In genomic region chr10:95454356-95454755, GRCh38 we compare ENCODE assay signal across 15 cellular contexts.
A peak's percentile ranks its signal among the peaks of the same experiment; 100 is the strongest.
DNase-seq lines count a peak whose midpoint lies in the region; ATAC-seq and TF ChIP-seq lines count a peak whose summit lies in the region.
"Had no signal": no experiment of that assay in that cellular context is flagged by ENCODE, and none has a peak within 500 bp of the region (broad histone marks: within the 10 kb centered on the region; RNA-seq: fewer than 3 reads in every experiment).

No MANE protein-coding gene starts in this region.

- intact Hi-C loops in left ventricle myocardium inferior (cut with micrococcal nuclease), result no loop called here
- intact Hi-C loops in cardiac septum (cut with DNase I), result no loop called here
- intact Hi-C loops in right lobe of liver (cut with DNase I), result no loop called here
- intact Hi-C loops in stomach (cut with DNase I; ENCODE audit: low total_unique reads), result no loop called here
- intact Hi-C loops in aorta (cut with DNase I), result no loop called here
- intact Hi-C loops in naive thymus-derived CD4-positive, alpha-beta T cell (cut with micrococcal nuclease), result no loop called here

- H3K27me3 ChIP-seq in left ventricle myocardium inferior (ENCODE audit: low read depth) (no peaks in the 10 kb centered on the region), right lobe of liver (no peaks in the 10 kb centered on the region), stomach (no peaks in the 10 kb centered on the region), aorta (ENCODE audit: control insufficient read depth in 1 of 2, insufficient read depth in 2 of 2, low read length in 1 of 2) (no peaks in the 10 kb centered on the region)
- H3K27me3 ChIP-seq in naive thymus-derived CD4-positive, alpha-beta T cell (ENCODE audit: control insufficient read depth in 2 of 2, insufficient read depth in 2 of 2, low read length in 2 of 2), result no peaks in the 10 kb centered on the region

- H3K27ac Mint-ChIP-seq in naive thymus-derived CD4-positive, alpha-beta T cell, result no peak overlapping the region
- H3K27ac Mint-ChIP-seq: CD14-positive monocyte; CD8-positive, alpha-beta memory T cell had no signal

- H3K36me3 Mint-ChIP-seq in naive thymus-derived CD4-positive, alpha-beta T cell, result no peaks in the 10 kb centered on the region
- H3K36me3 Mint-ChIP-seq: CD14-positive monocyte; CD8-positive, alpha-beta memory T cell had no signal

- H3K9me3 Mint-ChIP-seq in naive thymus-derived CD4-positive, alpha-beta T cell, result no peaks in the 10 kb centered on the region
- H3K9me3 Mint-ChIP-seq: CD8-positive, alpha-beta memory T cell had no signal

- H3K27ac ChIP-seq in left ventricle myocardium inferior (replicated peaks), result peak overlapping the region; percentile 92
- peak overlapping the region in 2 of 3 donors; percentile 95 to 96 for H3K27ac ChIP-seq in right lobe of liver
- H3K27ac ChIP-seq in stomach, result peak overlapping the region in 4 of 5 donors; percentile 5 to 95 (median 36)
- H3K27ac ChIP-seq in aorta (ENCODE audit: low read depth in 1 of 2, low read length in 2 of 2), result peak overlapping the region; percentile 51 to 59
- no peak overlapping the region for H3K27ac ChIP-seq in naive thymus-derived CD4-positive, alpha-beta T cell (ENCODE audit: low read depth, low read length)
- H3K27ac ChIP-seq: 22Rv1 had no signal

- POLR2A ChIA-PET in naive thymus-derived CD4-positive, alpha-beta T cell (lab: Charles Lee), result no interaction called here

- H3K27me3 Mint-ChIP-seq in naive thymus-derived CD4-positive, alpha-beta T cell, result peaks cover 0 to 32% (median 7%) of the 10 kb centered on the region in 5 donors

- ATAC-seq in right lobe of liver (no peak), aorta (ENCODE audit: low FRiP score) (no peak)
- ATAC-seq in naive thymus-derived CD4-positive, alpha-beta T cell, result no peak
- ATAC-seq: HCT116 had no signal

- H3K9me3 ChIP-seq in left ventricle myocardium inferior (replicated peaks) (no peaks in the 10 kb centered on the region), right lobe of liver (no peaks in the 10 kb centered on the region), stomach (no peaks in the 10 kb centered on the region), aorta (ENCODE audit: control insufficient read depth, low read length) (no peaks in the 10 kb centered on the region)
- H3K9me3 ChIP-seq in naive thymus-derived CD4-positive, alpha-beta T cell (ENCODE audit: control insufficient read depth in 2 of 3, low read length in 3 of 3), result no peaks in the 10 kb centered on the region
- H3K9me3 ChIP-seq: Caco-2 had no signal

- no peak for TF ChIP-seq EP300 in stomach (IDR thresholded peaks at IDR 0.05)

- H3K4me3 ChIP-seq in left ventricle myocardium inferior (no peak overlapping the region), right lobe of liver (no peak overlapping the region), stomach (no peak overlapping the region), aorta (ENCODE audit: low read length in 2 of 2) (no peak overlapping the region)
- no peak overlapping the region for H3K4me3 ChIP-seq in naive thymus-derived CD4-positive, alpha-beta T cell (ENCODE audit: low read length)

- no peak for TF ChIP-seq CTCF in left ventricle myocardium inferior (IDR thresholded peaks at IDR 0.05; ENCODE audit: borderline replicate concordance)
- TF ChIP-seq CTCF in right lobe of liver (IDR thresholded peaks at IDR 0.05), result no peak
- TF ChIP-seq CTCF in stomach (IDR thresholded peaks at IDR 0.05), result no peak

- H3K4me1 ChIP-seq in left ventricle myocardium inferior (peaks cover 87% of the 10 kb centered on the region), right lobe of liver (peaks cover 0 to 51% (median 25%) of the 10 kb centered on the region in 4 donors), stomach (peaks cover 4 to 71% (median 37%) of the 10 kb centered on the region in 4 donors), aorta (ENCODE audit: control insufficient read depth in 1 of 2, insufficient read depth in 2 of 2, low read length in 2 of 2) (peaks cover 11 to 15% of the 10 kb centered on the region in 2 donors)
- no peaks in the 10 kb centered on the region for H3K4me1 ChIP-seq in naive thymus-derived CD4-positive, alpha-beta T cell (ENCODE audit: control insufficient read depth in 2 of 2, insufficient read depth in 2 of 2, low read length in 2 of 2)

- WGBS in right lobe of liver (ENCODE audit: insufficient coverage, low coverage, low lambda C conversion rate, missing lambda C conversion rate), result 85% methylated on average over 3 of the region's 3 CpGs
- 76 to 93% (median 90%) methylated on average over 3 of the region's 3 CpGs for WGBS in stomach, 5 donors
- 60 to 70% methylated on average over 3 of the region's 3 CpGs for WGBS in aorta, 2 donors

- TF ChIP-seq POLR2A in right lobe of liver (IDR thresholded peaks at IDR 0.05) (no peak), stomach (IDR thresholded peaks at IDR 0.05) (no peak)

- H3K36me3 ChIP-seq in left ventricle myocardium inferior (no peaks in the 10 kb centered on the region), right lobe of liver (no peaks in the 10 kb centered on the region), stomach (no peaks in the 10 kb centered on the region), aorta (ENCODE audit: control insufficient read depth in 1 of 2, insufficient read depth in 2 of 2, low read length in 1 of 2) (peaks cover 2 to 3% of the 10 kb centered on the region in 2 donors)
- no peaks in the 10 kb centered on the region for H3K36me3 ChIP-seq in naive thymus-derived CD4-positive, alpha-beta T cell (ENCODE audit: control insufficient read depth in 2 of 3, insufficient read depth in 3 of 3, low read length in 3 of 3)

- CTCF ChIA-PET in naive thymus-derived CD4-positive, alpha-beta T cell (lab: Charles Lee), result no interaction called here

- no peak overlapping the region for H3K4me3 Mint-ChIP-seq in naive thymus-derived CD4-positive, alpha-beta T cell
- H3K4me3 Mint-ChIP-seq: CD14-positive monocyte; CD8-positive, alpha-beta memory T cell had no signal

- no peak for DNase-seq in left ventricle myocardium inferior
- no peak for DNase-seq in cardiac septum (ENCODE audit: low spot score)
- DNase-seq in right lobe of liver, result no peak
- DNase-seq in stomach, result no peak
- no peak for DNase-seq in aorta
- no peak for DNase-seq in naive thymus-derived CD4-positive, alpha-beta T cell
- DNase-seq in HCEC 1CT, result no peak
- DNase-seq in DMS 273 (lab: John Stamatoyannopoulos, UW; ENCODE audit: unreplicated experiment), result no peak
- DNase-seq: Caco-2; CD8-positive, alpha-beta memory T cell; DMS53; GF-D8 had no signal

- H3K4me1 Mint-ChIP-seq in naive thymus-derived CD4-positive, alpha-beta T cell, result no peaks in the 10 kb centered on the region
- H3K4me1 Mint-ChIP-seq: CD14-positive monocyte; CD8-positive, alpha-beta memory T cell had no signal
